Comparison of ENCODE assay signal across 9 cellular contexts in genomic region chr6:43496370-43497128, GRCh38. TPM values are rescaled to one million over a fixed set of nuclear protein-coding genes. Genes with fewer than 3 reads are reported as not detected.
A peak's percentile ranks its signal among the peaks of the same experiment; 100 is the strongest.
DNase-seq lines count a peak whose midpoint lies in the region; ATAC-seq and TF ChIP-seq lines count a peak whose summit lies in the region.
"Had no signal": no experiment of that assay in that cellular context is flagged by ENCODE, and none has a peak within 500 bp of the region (broad histone marks: within the 10 kb centered on the region; RNA-seq: fewer than 3 reads in every experiment).

No MANE protein-coding gene starts in this region.

- no peak for ATAC-seq in GM21528 (IDR thresholded peaks at IDR 0.05; ENCODE audit: low FRiP score, unreplicated experiment)
- no peak for ATAC-seq in HG03354 (IDR thresholded peaks at IDR 0.05; ENCODE audit: poor library complexity, severe bottlenecking, unreplicated experiment)

- H3K4me1 ChIP-seq in mesenchymal stem cell (ENCODE audit: control insufficient read depth, insufficient read depth, low read depth, low read length) = peaks cover 33% of the 10 kb centered on the region

- H3K4me3 Mint-ChIP-seq in Calu3 (ENCODE audit: low read depth, unreplicated experiment) = no peak overlapping the region

- peak overlapping the region; percentile 36 for H2AK5ac ChIP-seq in mesenchymal stem cell (ENCODE audit: low read length, severe bottlenecking)

- H3K36me3 ChIP-seq in mesenchymal stem cell (ENCODE audit: control insufficient read depth in 1 of 2, insufficient read depth in 2 of 2, low read depth in 1 of 2, low read length in 2 of 2) = peaks cover 42 to 50% of the 10 kb centered on the region in 2 experiments

- no peak overlapping the region for H3K23ac ChIP-seq in mesenchymal stem cell (ENCODE audit: low read length in 2 of 2)

- H4K91ac ChIP-seq in mesenchymal stem cell (ENCODE audit: low read length) = no peak overlapping the region

- no peak overlapping the region for H3K9ac ChIP-seq in mesenchymal stem cell (ENCODE audit: low read length)

- no peak overlapping the region for H2BK15ac ChIP-seq in mesenchymal stem cell (ENCODE audit: low read depth, poor library complexity, severe bottlenecking)

- H3K4me3 ChIP-seq in mesenchymal stem cell (ENCODE audit: insufficient read depth in 1 of 2, low read depth in 1 of 2, low read length in 2 of 2) = no peak overlapping the region

- no peaks in the 10 kb centered on the region for H3K27me3 ChIP-seq in mesenchymal stem cell (ENCODE audit: control insufficient read depth in 1 of 2, insufficient read depth in 1 of 2, low read length in 2 of 2)

- no peaks in the 10 kb centered on the region for H3K27me3 Mint-ChIP-seq in Calu3 (ENCODE audit: unreplicated experiment)

- H2AFZ ChIP-seq in mesenchymal stem cell (ENCODE audit: low read depth, low read length) = no peak overlapping the region

- H3K4ac ChIP-seq in mesenchymal stem cell (ENCODE audit: low read depth in 1 of 2, low read length in 2 of 2) = no peak overlapping the region

- H2BK5ac ChIP-seq in mesenchymal stem cell (ENCODE audit: low read depth, low read length, poor library complexity, severe bottlenecking) = no peak overlapping the region

- peak; percentile 72 for TF ChIP-seq RAD21 in Ishikawa (IDR thresholded peaks at IDR 0.05; ENCODE audit: low read depth)

- H3K9me3 ChIP-seq in mesenchymal stem cell (ENCODE audit: control insufficient read depth, low read length) = no peaks in the 10 kb centered on the region

- H2BK120ac ChIP-seq in mesenchymal stem cell (ENCODE audit: low read depth, low read length) = no peak overlapping the region

- CTCF ChIA-PET in Calu3 (lab: Charles Lee) = interaction anchor here (0.6 to 1.7 kb wide), 15 partner anchors 9 to 314 kb away, joined by 3 to 12 read pairs (median 4); partner anchors contain the start of genes CUL9, DLK2, DNPH1 and LRRC73

- peaks cover 35% of the 10 kb centered on the region for H3K79me1 ChIP-seq in mesenchymal stem cell (replicated peaks; ENCODE audit: low read length, poor library complexity, severe bottlenecking)

- no peaks in the 10 kb centered on the region for H3K9me3 Mint-ChIP-seq in Calu3 (ENCODE audit: low read depth, unreplicated experiment)

- no peak for TF ChIP-seq EP300 in Ishikawa (IDR thresholded peaks at IDR 0.05; ENCODE audit: borderline replicate concordance)

- no peak overlapping the region for H3K18ac ChIP-seq in mesenchymal stem cell (ENCODE audit: low read depth in 1 of 2, low read length in 2 of 2)

- no peak overlapping the region for H3K27ac ChIP-seq in mesenchymal stem cell (ENCODE audit: low read length, poor library complexity, severe bottlenecking)

- H2BK12ac ChIP-seq in mesenchymal stem cell (ENCODE audit: low read length in 2 of 2) = no peak overlapping the region

- peak overlapping the region; percentile 2 for H3K4me2 ChIP-seq in mesenchymal stem cell (ENCODE audit: low read length, poor library complexity, severe bottlenecking)

- H3K36me3 Mint-ChIP-seq in Calu3 (ENCODE audit: insufficient read depth, unreplicated experiment) = peaks cover 42% of the 10 kb centered on the region

- peak; percentile 89 for TF ChIP-seq CTCF in Calu3 (IDR thresholded peaks at IDR 0.05; ENCODE audit: unreplicated experiment)

- BruUV-seq in Calu3 (replicated peaks; lab: Mats Ljungman, UMichigan) = no TSS peak

- H3K4me1 Mint-ChIP-seq in Calu3 (ENCODE audit: low read depth, unreplicated experiment) = peaks cover 42% of the 10 kb centered on the region

- WGBS in mesenchymal stem cell = 51% methylated on average over 13 of the region's 18 CpGs

- DNase-seq in Calu3 (peak; percentile 75), cerebellum (ENCODE audit: low spot score) (peak; percentile 78), mesenchymal stem cell (peak; percentile 54), SK-N-DZ (ENCODE audit: low spot score) (no peak)
- no peak for DNase-seq in stimulated activated CD4-positive, alpha-beta T cell treated with anti-CD3 and anti-CD28 coated beads, Interleukin-12 subunit alpha, Interleukin-12 subunit beta, amount 100 ng/mL, for 4 hours

- H3K27ac Mint-ChIP-seq in Calu3 (ENCODE audit: unreplicated experiment) = no peak overlapping the region

- no peak overlapping the region for H4K8ac ChIP-seq in mesenchymal stem cell (ENCODE audit: low read length)

- intact Hi-C loops in Calu3 (cut with micrococcal nuclease; ENCODE audit: unreplicated experiment) = loop anchor here (1.0 to 2.0 kb wide), 2 partner anchors 60 to 110 kb away; no protein-coding TSS in a partner anchor

- H3K14ac ChIP-seq in mesenchymal stem cell (ENCODE audit: low read length in 2 of 2) = no peak overlapping the region

TF ChIP-seq in Ishikawa, 13 proteins besides CTCF, POLR2A, EP300 and RAD21:
- TF ChIP-seq, protein P1, sequence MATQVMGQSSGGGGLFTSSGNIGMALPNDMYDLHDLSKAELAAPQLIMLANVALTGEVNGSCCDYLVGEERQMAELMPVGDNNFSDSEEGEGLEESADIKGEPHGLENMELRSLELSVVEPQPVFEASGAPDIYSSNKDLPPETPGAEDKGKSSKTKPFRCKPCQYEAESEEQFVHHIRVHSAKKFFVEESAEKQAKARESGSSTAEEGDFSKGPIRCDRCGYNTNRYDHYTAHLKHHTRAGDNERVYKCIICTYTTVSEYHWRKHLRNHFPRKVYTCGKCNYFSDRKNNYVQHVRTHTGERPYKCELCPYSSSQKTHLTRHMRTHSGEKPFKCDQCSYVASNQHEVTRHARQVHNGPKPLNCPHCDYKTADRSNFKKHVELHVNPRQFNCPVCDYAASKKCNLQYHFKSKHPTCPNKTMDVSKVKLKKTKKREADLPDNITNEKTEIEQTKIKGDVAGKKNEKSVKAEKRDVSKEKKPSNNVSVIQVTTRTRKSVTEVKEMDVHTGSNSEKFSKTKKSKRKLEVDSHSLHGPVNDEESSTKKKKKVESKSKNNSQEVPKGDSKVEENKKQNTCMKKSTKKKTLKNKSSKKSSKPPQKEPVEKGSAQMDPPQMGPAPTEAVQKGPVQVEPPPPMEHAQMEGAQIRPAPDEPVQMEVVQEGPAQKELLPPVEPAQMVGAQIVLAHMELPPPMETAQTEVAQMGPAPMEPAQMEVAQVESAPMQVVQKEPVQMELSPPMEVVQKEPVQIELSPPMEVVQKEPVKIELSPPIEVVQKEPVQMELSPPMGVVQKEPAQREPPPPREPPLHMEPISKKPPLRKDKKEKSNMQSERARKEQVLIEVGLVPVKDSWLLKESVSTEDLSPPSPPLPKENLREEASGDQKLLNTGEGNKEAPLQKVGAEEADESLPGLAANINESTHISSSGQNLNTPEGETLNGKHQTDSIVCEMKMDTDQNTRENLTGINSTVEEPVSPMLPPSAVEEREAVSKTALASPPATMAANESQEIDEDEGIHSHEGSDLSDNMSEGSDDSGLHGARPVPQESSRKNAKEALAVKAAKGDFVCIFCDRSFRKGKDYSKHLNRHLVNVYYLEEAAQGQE (IDR thresholded peaks at IDR 0.05; ENCODE audit: low read depth) = no peak
- TF ChIP-seq TEAD4 (IDR thresholded peaks at IDR 0.05) = peak; percentile 83
- TF ChIP-seq, protein P2, sequence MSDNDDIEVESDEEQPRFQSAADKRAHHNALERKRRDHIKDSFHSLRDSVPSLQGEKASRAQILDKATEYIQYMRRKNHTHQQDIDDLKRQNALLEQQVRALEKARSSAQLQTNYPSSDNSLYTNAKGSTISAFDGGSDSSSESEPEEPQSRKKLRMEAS (IDR thresholded peaks at IDR 0.05) = peak; percentile 79
- no peak for TF ChIP-seq FOXM1 (IDR thresholded peaks at IDR 0.05; ENCODE audit: borderline replicate concordance, low read depth)
- no peak for TF ChIP-seq TCF12 (IDR thresholded peaks at IDR 0.05; ENCODE audit: low read depth)

RNA-seq across cellular contexts. Expression of gene LRRC73, which starts 13.6 kb away (rescaled TPM):
- 0.47 and 0.50 TPM in 2 replicates for total RNA-seq in Calu3 (2022)
- 1.8 TPM for total RNA-seq in cerebellum
- polyA plus RNA-seq in mesenchymal stem cell (2013, experiment 1 of 2) = 0.44 TPM
- 0.52 TPM for polyA plus RNA-seq in mesenchymal stem cell (2013, experiment 2 of 2)
- 0.13 and 0.17 TPM in 2 replicates for polyA plus RNA-seq in SK-N-DZ (2014; cell fraction: cytosol; rRNA removed)
- 0.16 and 0.38 TPM in 2 replicates for polyA plus RNA-seq in SK-N-DZ (2014; cell fraction: nucleus; rRNA removed)
- total RNA-seq: mononuclear cell had no signal

RNA-seq across cellular contexts. Expression of gene TJAP1, which starts 19.2 kb away (rescaled TPM):
- total RNA-seq in Calu3 (2022) (70.7 and 72.3 TPM in 2 replicates), cerebellum (7.3 TPM)
- polyA plus RNA-seq in mesenchymal stem cell (2013, experiment 1 of 2) = 18.3 TPM
- 18.3 TPM for polyA plus RNA-seq in mesenchymal stem cell (2013, experiment 2 of 2)
- 17.8 and 20.9 TPM in 2 replicates for polyA plus RNA-seq in SK-N-DZ (2014; cell fraction: cytosol; rRNA removed)
- polyA plus RNA-seq in SK-N-DZ (2014; cell fraction: nucleus; rRNA removed) = 49.6 and 69.6 TPM in 2 replicates

RNA-seq across cellular contexts. Expression of gene YIPF3, which starts 20.2 kb away (rescaled TPM):
- total RNA-seq in Calu3 (2022) (127 and 133 TPM in 2 replicates), cerebellum (46.5 TPM)
- 171 TPM for polyA plus RNA-seq in mesenchymal stem cell (2013, experiment 1 of 2)
- polyA plus RNA-seq in mesenchymal stem cell (2013, experiment 2 of 2) = 170 TPM
- 182 and 205 TPM in 2 replicates for polyA plus RNA-seq in SK-N-DZ (2014; cell fraction: cytosol; rRNA removed)
- polyA plus RNA-seq in SK-N-DZ (2014; cell fraction: nucleus; rRNA removed) = 152 and 201 TPM in 2 replicates

RNA-seq across cellular contexts. Expression of gene POLR1C, which starts 20.3 kb away (rescaled TPM):
- total RNA-seq in Calu3 (2022) (79.6 and 92.1 TPM in 2 replicates), cerebellum (20.9 TPM)
- 17.0 TPM for polyA plus RNA-seq in mesenchymal stem cell (2013, experiment 1 of 2)
- polyA plus RNA-seq in mesenchymal stem cell (2013, experiment 2 of 2) = 17.3 TPM
- polyA plus RNA-seq in SK-N-DZ (2014; cell fraction: cytosol; rRNA removed) = 42.1 and 53.5 TPM in 2 replicates
- 137 and 164 TPM in 2 replicates for polyA plus RNA-seq in SK-N-DZ (2014; cell fraction: nucleus; rRNA removed)

RNA-seq across cellular contexts. Expression of gene DLK2, which starts 41.2 kb away (rescaled TPM):
- total RNA-seq in Calu3 (2022) (0.59 and 0.86 TPM in 2 replicates), cerebellum (6.2 TPM)
- 0.52 TPM for polyA plus RNA-seq in mesenchymal stem cell (2013, experiment 1 of 2)
- polyA plus RNA-seq in mesenchymal stem cell (2013, experiment 2 of 2) = 0.62 TPM
- polyA plus RNA-seq in SK-N-DZ (2014; cell fraction: cytosol; rRNA removed) = 8.5 and 14.3 TPM in 2 replicates
- 5.8 and 8.6 TPM in 2 replicates for polyA plus RNA-seq in SK-N-DZ (2014; cell fraction: nucleus; rRNA removed)

Comparison
In these comparisons a context has a peak if more than half of its experiments do, and no peak if none do; other contexts are left out.
1. DNase-seq: peak in Calu3 (single experiment), cerebellum (single experiment) and mesenchymal stem cell (single experiment); none in SK-N-DZ (single experiment) and stimulated activated CD4-positive, alpha-beta T cell treated with anti-CD3 and anti-CD28 coated beads, Interleukin-12 subunit alpha, Interleukin-12 subunit beta, amount 100 ng/mL, for 4 hours (single experiment).